ENCODE assay signal across 8 cellular contexts in genomic region chr7:105677803-105678583, GRCh38.
DNase-seq lines count a peak whose midpoint lies in the region; ATAC-seq and TF ChIP-seq lines count a peak whose summit lies in the region.

No MANE protein-coding gene starts in this region.

- H3K27me3 Mint-ChIP-seq in activated CD4-positive, alpha-beta T cell treated with anti-CD3 and anti-CD28 coated beads for 36 hours = no peaks in the 10 kb centered on the region

- DNase-seq in SHP77 (lab: John Stamatoyannopoulos, UW) (peak; percentile 9 to 24), SHP77 treated with DMSO at 0.1 percent for 48 hours (lab: John Stamatoyannopoulos, UW) (no peak), erythroblast (lab: John Stamatoyannopoulos, UW) (peak; percentile 59 to 68), mammary epithelial cell (no peak), HEK293T (ENCODE audit: extremely low spot score) (no peak)
- peak; percentile 81 for DNase-seq in activated CD4-positive, alpha-beta T cell treated with anti-CD3 and anti-CD28 coated beads for 36 hours
- peak; percentile 25 to 74 for DNase-seq in stimulated activated effector memory CD8-positive, alpha-beta T cell treated with anti-CD3 and anti-CD28 coated beads, Interleukin-12 subunit alpha, Interleukin-12 subunit beta, amount 100 ng/mL, for 72 hours (ENCODE audit: low spot score in 2 of 2)

- peaks cover 18% of the 10 kb centered on the region for H3K36me3 Mint-ChIP-seq in activated CD4-positive, alpha-beta T cell treated with anti-CD3 and anti-CD28 coated beads for 36 hours (ENCODE audit: low read depth)
- H3K36me3 Mint-ChIP-seq in stimulated activated effector memory CD8-positive, alpha-beta T cell treated with anti-CD3 and anti-CD28 coated beads, Interleukin-12 subunit alpha, Interleukin-12 subunit beta, amount 100 ng/mL, for 72 hours = no peaks in the 10 kb centered on the region

- CTCF ChIA-PET in activated CD4-positive, alpha-beta T cell treated with anti-CD3 and anti-CD28 coated beads for 36 hours (lab: Charles Lee) = interaction anchor here (0.6 to 2.7 kb wide), 12 partner anchors 11 to 364 kb away, joined by 3 to 11 read pairs (median 3); no protein-coding TSS in a partner anchor
- CTCF ChIA-PET in mammary epithelial cell (lab: Charles Lee; ENCODE audit: low non-redundant PET) = no interaction called here
- CTCF ChIA-PET in HEK293T (lab: Yijun Ruan, JAX) = no interaction called here

- H3K27ac ChIP-seq in mammary epithelial cell (ENCODE audit: insufficient read depth, low read depth, low read length) = no peak overlapping the region

- no peak for TF ChIP-seq CTCF in mammary epithelial cell (conservative IDR thresholded peaks at IDR 0.05 in 1 of 2, IDR thresholded peaks at IDR 0.05 in 1 of 2; ENCODE audit: extremely low read depth in 1 of 2, insufficient read depth in 1 of 2, low read depth in 1 of 2, low read length in 2 of 2)

- H3K4me1 Mint-ChIP-seq in activated CD4-positive, alpha-beta T cell treated with anti-CD3 and anti-CD28 coated beads for 36 hours = peaks cover 72% of the 10 kb centered on the region
- H3K4me1 Mint-ChIP-seq in stimulated activated effector memory CD8-positive, alpha-beta T cell treated with anti-CD3 and anti-CD28 coated beads, Interleukin-12 subunit alpha, Interleukin-12 subunit beta, amount 100 ng/mL, for 72 hours = peaks cover 60% of the 10 kb centered on the region

- H3K9me3 Mint-ChIP-seq in activated CD4-positive, alpha-beta T cell treated with anti-CD3 and anti-CD28 coated beads for 36 hours (ENCODE audit: low read depth) = no peaks in the 10 kb centered on the region
- no peaks in the 10 kb centered on the region for H3K9me3 Mint-ChIP-seq in stimulated activated effector memory CD8-positive, alpha-beta T cell treated with anti-CD3 and anti-CD28 coated beads, Interleukin-12 subunit alpha, Interleukin-12 subunit beta, amount 100 ng/mL, for 72 hours

- peak overlapping the region; percentile 83 for H3K4me3 Mint-ChIP-seq in activated CD4-positive, alpha-beta T cell treated with anti-CD3 and anti-CD28 coated beads for 36 hours
- H3K4me3 Mint-ChIP-seq in stimulated activated effector memory CD8-positive, alpha-beta T cell treated with anti-CD3 and anti-CD28 coated beads, Interleukin-12 subunit alpha, Interleukin-12 subunit beta, amount 100 ng/mL, for 72 hours = peak overlapping the region; percentile 60

- in situ Hi-C loops in mammary epithelial cell (cut with MboI; ENCODE audit: low sequenced_read_pairs in 2 of 2) = no loop called here

- BruUV-seq in mammary epithelial cell (replicated peaks; lab: Mats Ljungman, UMichigan) = no TSS peak

- H3K27me3 ChIP-seq in mammary epithelial cell (ENCODE audit: insufficient read depth, low read length) = no peaks in the 10 kb centered on the region

- no peaks in the 10 kb centered on the region for H4K20me1 ChIP-seq in mammary epithelial cell (ENCODE audit: insufficient read depth, low read length)

- peak; percentile 57 for TF ChIP-seq POLR2A in erythroblast (IDR thresholded peaks at IDR 0.05; ENCODE audit: low read length)

- H3K79me2 ChIP-seq in mammary epithelial cell (ENCODE audit: insufficient read depth, low read length) = no peaks in the 10 kb centered on the region

- no peaks in the 10 kb centered on the region for H3K36me3 ChIP-seq in mammary epithelial cell (ENCODE audit: insufficient read depth, low read length)

- peaks cover 3% of the 10 kb centered on the region for H3K4me1 ChIP-seq in mammary epithelial cell (ENCODE audit: insufficient read depth, low read length)

- no peak overlapping the region for H3K9ac ChIP-seq in mammary epithelial cell (ENCODE audit: insufficient read depth, low read length)

- no peaks in the 10 kb centered on the region for H3K9me3 ChIP-seq in mammary epithelial cell (replicated peaks; ENCODE audit: insufficient read depth, low read length)

- no peak overlapping the region for H3K4me2 ChIP-seq in mammary epithelial cell (ENCODE audit: insufficient read depth, low read depth, low read length)

- POLR2A ChIA-PET in activated CD4-positive, alpha-beta T cell treated with anti-CD3 and anti-CD28 coated beads for 36 hours (lab: Charles Lee) = interaction anchor here (0.6 to 1.6 kb wide), 2 partner anchors 13 to 388 kb away, joined by 5 to 7 read pairs; no protein-coding TSS in a partner anchor
- POLR2A ChIA-PET in HEK293T (lab: Yijun Ruan, JAX) = no interaction called here

- intact Hi-C loops in activated CD4-positive, alpha-beta T cell treated with anti-CD3 and anti-CD28 coated beads for 36 hours (cut with DNase I, micrococcal nuclease) = loop anchor here (1.0 to 5.0 kb wide), 9 partner anchors 13 to 736 kb away; partner anchors contain the start of genes ATXN7L1 (in 2 of the 2), KMT2E (in 1 of the 2) and SYPL1 (in 1 of the 2)
- intact Hi-C loops in mammary epithelial cell (cut with micrococcal nuclease) = no loop called here

- dilution Hi-C loops in mammary epithelial cell (cut with HindIII; ENCODE audit: low sequenced_read_pairs) = no loop called here

- no peak overlapping the region for H3K4me3 ChIP-seq in mammary epithelial cell (replicated peaks in 1 of 3; ENCODE audit: insufficient read depth in 1 of 3, low read depth in 2 of 3, low read length in 3 of 3)

- ATAC-seq in HG03520 (IDR thresholded peaks at IDR 0.05; ENCODE audit: unreplicated experiment) = peak; percentile 68
- ATAC-seq in activated CD4-positive, alpha-beta T cell treated with anti-CD3 and anti-CD28 coated beads for 36 hours = peak; percentile 77
- peak; percentile 96 for ATAC-seq in stimulated activated effector memory CD8-positive, alpha-beta T cell treated with anti-CD3 and anti-CD28 coated beads, Interleukin-12 subunit alpha, Interleukin-12 subunit beta, amount 100 ng/mL, for 72 hours

- no peak overlapping the region for H2AFZ ChIP-seq in mammary epithelial cell (ENCODE audit: low read depth, low read length)

- H3K27ac Mint-ChIP-seq in activated CD4-positive, alpha-beta T cell treated with anti-CD3 and anti-CD28 coated beads for 36 hours = peak overlapping the region; percentile 93
- H3K27ac Mint-ChIP-seq in stimulated activated effector memory CD8-positive, alpha-beta T cell treated with anti-CD3 and anti-CD28 coated beads, Interleukin-12 subunit alpha, Interleukin-12 subunit beta, amount 100 ng/mL, for 72 hours = peak overlapping the region; percentile 88

- WGBS in mammary epithelial cell (ENCODE audit: low coverage, missing lambda C conversion rate) = 99% methylated on average over 11 of the region's 11 CpGs

TF ChIP-seq in HEK293T, 16 proteins besides CTCF, POLR2A, EP300 and RAD21:
- TF ChIP-seq CTBP1 (IDR thresholded peaks at IDR 0.05; ENCODE audit: borderline replicate concordance) = no peak
- no peak for TF ChIP-seq FOXM1 (IDR thresholded peaks at IDR 0.05; ENCODE audit: borderline replicate concordance)
- no peak for TF ChIP-seq TARDBP (IDR thresholded peaks at IDR 0.05)
- TF ChIP-seq SUZ12 (IDR thresholded peaks at IDR 0.05) = no peak
- TF ChIP-seq HDGF (IDR thresholded peaks at IDR 0.05; ENCODE audit: borderline replicate concordance) = no peak
- TF ChIP-seq ELF4 (IDR thresholded peaks at IDR 0.05) = no peak
- no peak for TF ChIP-seq SP1 (IDR thresholded peaks at IDR 0.05)
- no peak for TF ChIP-seq L3MBTL2 (conservative IDR thresholded peaks at IDR 0.05)
- TF ChIP-seq ARNT (IDR thresholded peaks at IDR 0.05) = no peak
- TF ChIP-seq NFRKB (IDR thresholded peaks at IDR 0.05) = no peak
- no peak for TF ChIP-seq BHLHE40 (IDR thresholded peaks at IDR 0.05; ENCODE audit: borderline replicate concordance)
- no peak for TF ChIP-seq ZNF384 (IDR thresholded peaks at IDR 0.05)
- TF ChIP-seq FOXA1 (IDR thresholded peaks at IDR 0.05) = no peak
- TF ChIP-seq FOXK2 (IDR thresholded peaks at IDR 0.05) = no peak
- no peak for TF ChIP-seq LEF1 (IDR thresholded peaks at IDR 0.05; ENCODE audit: borderline replicate concordance)

Comparison
In these comparisons a context has a peak if more than half of its experiments do, and no peak if none do; other contexts are left out.
1. DNase-seq: peak in SHP77 (2 of 2), activated CD4-positive, alpha-beta T cell treated with anti-CD3 and anti-CD28 coated beads for 36 hours (single experiment), erythroblast (2 of 2) and stimulated activated effector memory CD8-positive, alpha-beta T cell treated with anti-CD3 and anti-CD28 coated beads, Interleukin-12 subunit alpha, Interleukin-12 subunit beta, amount 100 ng/mL, for 72 hours (2 of 2); none in SHP77 treated with DMSO at 0.1 percent for 48 hours (single experiment), mammary epithelial cell (single experiment) and HEK293T (single experiment).
2. Peak in every context shown above with its lines, with median percentiles within 50 percentile points of each other: ATAC-seq.